10 cellular contexts compared by ENCODE assay signal in the genomic region with DNA sequence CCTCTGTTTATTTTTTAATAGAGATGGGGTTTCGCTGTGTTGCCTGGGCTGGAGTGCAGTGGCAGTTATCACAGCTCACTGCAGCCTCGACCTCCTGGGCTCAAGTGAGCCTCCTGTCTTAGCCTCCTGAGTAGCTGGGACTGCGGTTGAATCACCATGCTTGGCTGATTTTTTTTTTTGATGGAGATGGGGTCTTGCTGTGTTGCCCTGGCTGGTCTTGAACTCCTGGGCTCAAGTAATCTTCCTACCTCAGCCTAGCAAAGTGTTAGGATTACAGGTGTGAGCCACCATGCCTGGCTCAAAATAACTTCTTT. TPM values are rescaled to one million over a fixed set of nuclear protein-coding genes. Genes with fewer than 3 reads are reported as not detected.
DNase-seq lines count a peak whose midpoint lies in the region; ATAC-seq and TF ChIP-seq lines count a peak whose summit lies in the region.
"Had no signal": no experiment of that assay in that cellular context is flagged by ENCODE, and none has a peak within 500 bp of the region (broad histone marks: within the 10 kb centered on the region; RNA-seq: fewer than 3 reads in every experiment).

No MANE protein-coding gene starts in this region.

- H3K9me3 ChIP-seq in fibroblast of lung (ENCODE audit: control insufficient read depth, insufficient read depth, low read depth, low read length): no peaks in the 10 kb centered on the region
- H3K9me3 ChIP-seq: ovary had no signal

- peak overlapping the region; percentile 87 for H2AFZ ChIP-seq in fibroblast of lung (ENCODE audit: low read length)

- H3K27me3 Mint-ChIP-seq in Calu3 (ENCODE audit: unreplicated experiment): no peaks in the 10 kb centered on the region
- no peaks in the 10 kb centered on the region; the same call in 1 of the 2 replicates for H3K27me3 Mint-ChIP-seq in WTC11 (ENCODE audit: low read depth)

- H3K27me3 ChIP-seq in fibroblast of lung (ENCODE audit: control insufficient read depth, insufficient read depth, low read length): no peaks in the 10 kb centered on the region
- H3K27me3 ChIP-seq: ovary had no signal

- ATAC-seq in WTC11: no peak
- ATAC-seq in GM21381 (IDR thresholded peaks at IDR 0.05; ENCODE audit: unreplicated experiment): no peak

- H3K9me3 Mint-ChIP-seq in Calu3 (ENCODE audit: low read depth, unreplicated experiment): no peaks in the 10 kb centered on the region
- peaks cover 9% of the 10 kb centered on the region for H3K9me3 Mint-ChIP-seq in WTC11

- no peaks in the 10 kb centered on the region for H4K20me1 ChIP-seq in fibroblast of lung (ENCODE audit: control insufficient read depth, extremely low read depth, insufficient read depth, low read length)

- peaks cover 6% of the 10 kb centered on the region for H3K79me2 ChIP-seq in fibroblast of lung (ENCODE audit: control insufficient read depth, insufficient read depth, low read length)

- H3K36me3 Mint-ChIP-seq in Calu3 (ENCODE audit: insufficient read depth, unreplicated experiment) (peaks cover 19% of the 10 kb centered on the region), WTC11 (peaks cover 14% of the 10 kb centered on the region)

- H3K4me1 Mint-ChIP-seq in Calu3 (ENCODE audit: low read depth, unreplicated experiment) (peaks cover 9% of the 10 kb centered on the region), WTC11 (peaks cover 58% of the 10 kb centered on the region)

- H3K9ac ChIP-seq in fibroblast of lung (ENCODE audit: insufficient read depth, low read length): no peak overlapping the region

- POLR2A ChIA-PET in WTC11 (lab: Charles Lee): interaction anchor here (1.0 kb wide), 1 partner anchor 113 kb away, joined by 3 read pairs; no protein-coding TSS in a partner anchor
- POLR2A ChIA-PET in GM10248 (lab: Yijun Ruan, JAX): interaction anchor here (0.6 to 0.7 kb wide), 2 partner anchors 47 to 56 kb away, joined by 3 read pairs; no protein-coding TSS in a partner anchor

- DNase-seq in Calu3 (no peak), WTC11 (ENCODE audit: low spot score) (no peak), fibroblast of lung (ENCODE audit: low read depth in 2 of 2) (no peak), retinal pigment epithelial cell (ENCODE audit: low read depth) (no peak), NCI-H2081 treated with DMSO at 0.1 percent for 48 hours (lab: John Stamatoyannopoulos, UW) (no peak), GM10248 (ENCODE audit: extremely low spot score) (no peak), HuH-7.5 (ENCODE audit: low spot score) (no peak)
- DNase-seq: NCI-H510A treated with DMSO at 0.1 percent for 48 hours had no signal

- peaks cover 4% of the 10 kb centered on the region for H3K4me1 ChIP-seq in fibroblast of lung (ENCODE audit: control insufficient read depth, extremely low read depth, insufficient read depth, low read length)

- H3K4me3 ChIP-seq in fibroblast of lung (replicated peaks in 1 of 4; ENCODE audit: control extremely low read depth in 1 of 4, insufficient read depth in 1 of 4, low read depth in 3 of 4, low read length in 4 of 4): peak overlapping the region; percentile 45 to 65 (median 54)
- H3K4me3 ChIP-seq in retinal pigment epithelial cell (ENCODE audit: low read length): peak overlapping the region; percentile 59

- BruUV-seq in Calu3 (replicated peaks; lab: Mats Ljungman, UMichigan): no TSS peak

- CTCF ChIA-PET in Calu3 (lab: Charles Lee) (interaction anchor here (1.0 kb wide), 1 partner anchor 112 kb away, joined by 5 read pairs; no protein-coding TSS in a partner anchor), WTC11 (lab: Charles Lee) (interaction anchor here (0.9 to 1.7 kb wide), 2 partner anchors 112 to 131 kb away, joined by 3 to 16 read pairs; no protein-coding TSS in a partner anchor), GM10248 (lab: Yijun Ruan, JAX) (interaction anchor here (0.6 to 2.3 kb wide), 7 partner anchors 17 to 173 kb away, joined by 3 to 12 read pairs (median 3); a partner anchor contains a TSS)

- H3K4me2 ChIP-seq in fibroblast of lung (ENCODE audit: extremely low read depth, insufficient read depth, low read length): peak overlapping the region; percentile 95

- H3K27ac Mint-ChIP-seq in Calu3 (ENCODE audit: unreplicated experiment) (peak overlapping the region; percentile 87), WTC11 (peak overlapping the region; percentile 87; the same call in 1 of the 2 replicates)

- intact Hi-C loops in Calu3 (cut with micrococcal nuclease; ENCODE audit: unreplicated experiment): no loop called here

- peak overlapping the region; percentile 82 for H3K27ac ChIP-seq in fibroblast of lung (ENCODE audit: insufficient read depth, low read length)

- H3K4me3 Mint-ChIP-seq in Calu3 (ENCODE audit: low read depth, unreplicated experiment) (peak overlapping the region; percentile 91), WTC11 (peak overlapping the region; percentile 71)

- no peaks in the 10 kb centered on the region for H3K36me3 ChIP-seq in fibroblast of lung (ENCODE audit: control insufficient read depth, insufficient read depth, low read length)
- H3K36me3 ChIP-seq: ovary had no signal

- TF ChIP-seq CTCF in Calu3 (IDR thresholded peaks at IDR 0.05; ENCODE audit: unreplicated experiment) (no peak), WTC11 (IDR thresholded peaks at IDR 0.05) (no peak), fibroblast of lung (conservative IDR thresholded peaks at IDR 0.05 in 1 of 2, IDR thresholded peaks at IDR 0.05 in 1 of 2; ENCODE audit: low read depth in 1 of 2, low read length in 2 of 2) (no peak), retinal pigment epithelial cell (conservative IDR thresholded peaks at IDR 0.05; ENCODE audit: low read depth, low read length) (no peak), GM10248 (IDR thresholded peaks at IDR 0.05; ENCODE audit: control extremely low read depth, extremely low read depth, low read depth, missing control alignments) (no peak)

TF ChIP-seq in WTC11, 78 proteins besides CTCF, POLR2A, EP300 and RAD21:
- TF ChIP-seq ZBTB21 (CRISPR knock-in tag; IDR thresholded peaks at IDR 0.05; ENCODE audit: borderline replicate concordance) (no peak), ZNF121 (CRISPR knock-in tag; IDR thresholded peaks at IDR 0.05) (peak; percentile 87)

RNA-seq across cellular contexts. Expression of a gene that starts 8.1 kb away (rescaled TPM):
- total RNA-seq in Calu3 (2022) (10.5 and 13.0 TPM in 2 replicates), WTC11 (2021) (23.4 to 31.1 TPM (median 24.7 TPM) in 3 replicates), fibroblast of lung (4.9 and 8.3 TPM in 2 replicates)
- polyA plus RNA-seq in fibroblast of lung: 5.1 and 8.5 TPM in 2 replicates
- 7.9 and 10.4 TPM in 2 replicates for polyA plus RNA-seq in fibroblast of lung (2012)
- polyA minus RNA-seq in fibroblast of lung (ENCODE audit: low replicate concordance): 1.8 and 7.1 TPM in 2 replicates

RNA-seq across cellular contexts. Expression of a gene that starts 35.2 kb away (rescaled TPM):
- 61.2 and 66.6 TPM in 2 replicates for total RNA-seq in Calu3 (2022)
- 45.1 to 61.1 TPM (median 60.4 TPM) in 3 replicates for total RNA-seq in WTC11 (2021)
- 83.0 and 93.0 TPM in 2 replicates for total RNA-seq in fibroblast of lung
- polyA plus RNA-seq in fibroblast of lung: 42.7 and 66.0 TPM in 2 replicates
- polyA plus RNA-seq in fibroblast of lung (2012): 35.8 and 50.3 TPM in 2 replicates
- 27.9 and 68.7 TPM in 2 replicates for polyA minus RNA-seq in fibroblast of lung (ENCODE audit: low replicate concordance)
